In the genomic region with DNA sequence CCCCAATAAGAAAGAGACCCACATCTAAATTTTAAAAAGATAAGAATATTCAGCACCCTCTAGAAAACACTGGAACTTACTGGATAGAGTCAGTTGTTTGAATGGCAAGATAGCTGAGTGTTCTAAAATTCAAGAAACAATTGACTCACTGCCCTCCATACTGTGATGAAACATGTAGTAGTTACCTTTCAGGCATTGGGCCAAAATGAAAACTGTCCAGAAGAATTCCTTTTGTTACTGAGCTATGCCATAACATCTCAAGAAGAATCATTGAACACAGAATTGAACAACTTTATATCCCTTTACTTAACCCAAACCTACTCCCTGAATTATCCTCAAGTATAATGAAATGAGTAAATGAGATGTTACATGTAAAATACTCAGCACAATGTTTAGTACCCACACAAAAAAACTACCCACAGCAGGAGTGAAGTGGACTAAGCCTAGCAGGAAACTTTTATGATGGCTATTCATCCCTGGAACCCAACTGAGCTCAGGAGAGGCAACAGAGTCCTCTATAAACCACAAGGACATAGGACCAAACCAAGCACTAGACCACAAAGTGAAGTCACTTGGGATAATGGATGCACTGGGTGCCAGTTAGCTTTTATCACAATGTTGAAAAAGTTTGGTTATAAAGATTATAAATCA, we compare ENCODE assay signal across 18 cellular contexts.
"Had no signal": no experiment of that assay in that cellular context is flagged by ENCODE, and none has a peak within 500 bp of the region (broad histone marks: within the 10 kb centered on the region; RNA-seq: fewer than 3 reads in every experiment).

No MANE protein-coding gene starts in this region.

- H3K4me1 ChIP-seq: gastrocnemius medialis, left ventricle myocardium inferior, transverse colon had no signal

- ATAC-seq: activated naive CD4-positive, alpha-beta T cell treated with anti-CD3 and anti-CD28 coated beads, Interleukin-2, amount 50 U/mL, for 72 hours; gastrocnemius medialis; natural killer cell; stimulated activated naive B cell treated with anti-CD40 and anti-IgM and Interleukin-4, amounts not matched to agents 10 μg/mL and 1 μg/mL and 100 μg/mL, for 72 hours had no signal

- H3K9me3 Mint-ChIP-seq: activated naive CD4-positive, alpha-beta T cell treated with anti-CD3 and anti-CD28 coated beads, Interleukin-2, amount 50 U/mL, for 72 hours; natural killer cell; stimulated activated naive B cell treated with anti-CD40 and anti-IgM and Interleukin-4, amounts not matched to agents 10 μg/mL and 1 μg/mL and 100 μg/mL, for 72 hours had no signal

- H3K4me3 Mint-ChIP-seq: natural killer cell; stimulated activated naive B cell treated with anti-CD40 and anti-IgM and Interleukin-4, amounts not matched to agents 10 μg/mL and 1 μg/mL and 100 μg/mL, for 72 hours had no signal

- H3K36me3 ChIP-seq: gastrocnemius medialis, left ventricle myocardium inferior, transverse colon had no signal

- FAIRE-seq: endometrium, urothelium cell line had no signal

- H3K4me1 Mint-ChIP-seq: natural killer cell; stimulated activated naive B cell treated with anti-CD40 and anti-IgM and Interleukin-4, amounts not matched to agents 10 μg/mL and 1 μg/mL and 100 μg/mL, for 72 hours had no signal

- DNase-seq: activated gamma-delta T cell treated with Interleukin-2 at 50 U/mL for 16 hours; activated T-cell treated with anti-CD3 and anti-CD28 coated beads, Interleukin-2, amount 50 U/mL, for 1 hour; aorta; effector CD4-positive, alpha-beta T cell; erythroblast; gastrocnemius medialis; hippocampal formation; left ventricle myocardium inferior; midbrain; natural killer cell; stimulated activated CD4-positive, alpha-beta T cell treated with anti-CD3 and anti-CD28 coated beads, Interleukin-2, amount 100 ng/mL, for 48 hours; stimulated activated CD8-positive, alpha-beta memory T cell treated with anti-CD3 and anti-CD28 coated beads, Interleukin-4, amount 100 ng/mL, for 48 hours; stimulated activated naive B cell treated with anti-CD40 and anti-IgM and Interleukin-4, amounts not matched to agents 10 μg/mL and 1 μg/mL and 100 μg/mL, for 72 hours; transverse colon had no signal

- H3K9me3 ChIP-seq: gastrocnemius medialis, transverse colon had no signal

- H3K27ac ChIP-seq: gastrocnemius medialis, left ventricle myocardium inferior, transverse colon had no signal

- H3K36me3 Mint-ChIP-seq: activated naive CD4-positive, alpha-beta T cell treated with anti-CD3 and anti-CD28 coated beads, Interleukin-2, amount 50 U/mL, for 72 hours; natural killer cell; stimulated activated naive B cell treated with anti-CD40 and anti-IgM and Interleukin-4, amounts not matched to agents 10 μg/mL and 1 μg/mL and 100 μg/mL, for 72 hours had no signal

- H3K27me3 ChIP-seq: gastrocnemius medialis, transverse colon had no signal

- H3K27ac Mint-ChIP-seq: activated naive CD4-positive, alpha-beta T cell treated with anti-CD3 and anti-CD28 coated beads, Interleukin-2, amount 50 U/mL, for 72 hours; natural killer cell; progenitor cell of endocrine pancreas; stimulated activated naive B cell treated with anti-CD40 and anti-IgM and Interleukin-4, amounts not matched to agents 10 μg/mL and 1 μg/mL and 100 μg/mL, for 72 hours had no signal

- H3K27me3 Mint-ChIP-seq: progenitor cell of endocrine pancreas had no signal

- H3K4me3 ChIP-seq: gastrocnemius medialis, left ventricle myocardium inferior, transverse colon had no signal
